In genomic region chr16:87391324-87391949, GRCh38 we compare ENCODE assay signal across 1 cellular context.
A peak's percentile ranks its signal among the peaks of the same experiment; 100 is the strongest.
TF ChIP-seq lines count a peak whose summit lies in the region.

No MANE protein-coding gene starts in this region.

TF ChIP-seq in GM12878, 131 proteins besides CTCF, POLR2A, EP300 and RAD21 (continued from another document):
- TF ChIP-seq REST (IDR thresholded peaks at IDR 0.05; ENCODE audit: low read depth, low read length) (no peak), ZBTB33 (IDR thresholded peaks at IDR 0.05) (peak; percentile 86), TBL1XR1 (IDR thresholded peaks at IDR 0.05; ENCODE audit: low read depth, low read length) (no peak), PAX8 (IDR thresholded peaks at IDR 0.05) (no peak), JUNB (IDR thresholded peaks at IDR 0.05) (no peak), NFXL1 (IDR thresholded peaks at IDR 0.05; ENCODE audit: borderline replicate concordance) (no peak), IRF4 (IDR thresholded peaks at IDR 0.05; ENCODE audit: low read depth, low read length) (no peak), NR2F1 (conservative IDR thresholded peaks at IDR 0.05) (peak; percentile 85), SUZ12 (IDR thresholded peaks at IDR 0.05; ENCODE audit: unreplicated experiment) (no peak), ZNF274 (IDR thresholded peaks at IDR 0.05; ENCODE audit: insufficient read depth, insufficient read length) (no peak), MLLT1 (IDR thresholded peaks at IDR 0.05) (peak; percentile 98), SMARCA5 (IDR thresholded peaks at IDR 0.05) (0 out of 2 replicates have a peak, but pooled peaks have one; percentile 8), STAT3 (IDR thresholded peaks at IDR 0.05; ENCODE audit: low read depth, low read length) (no peak), SP1 (IDR thresholded peaks at IDR 0.05; ENCODE audit: low read depth, low read length) (no peak), CHD4 (IDR thresholded peaks at IDR 0.05) (no peak), ASH2L (IDR thresholded peaks at IDR 0.05; ENCODE audit: borderline replicate concordance, low read depth) (no peak), DPF2 (IDR thresholded peaks at IDR 0.05) (peak; percentile 62), RCOR1 (conservative IDR thresholded peaks at IDR 0.05; ENCODE audit: low read depth, low read length) (no peak), FOS (IDR thresholded peaks at IDR 0.05; ENCODE audit: borderline replicate concordance, extremely low read depth, insufficient read length) (no peak), HDGF (IDR thresholded peaks at IDR 0.05) (peak; percentile 51; the same call in 1 of the 2 replicates), HSF1 (IDR thresholded peaks at IDR 0.05; ENCODE audit: low read depth, low read length) (no peak), SIN3A (IDR thresholded peaks at IDR 0.05; ENCODE audit: low read depth, low read length) (no peak), RUNX3 (IDR thresholded peaks at IDR 0.05; ENCODE audit: low read length) (no peak), ZNF217 (IDR thresholded peaks at IDR 0.05) (peak; percentile 25; the same call in 1 of the 2 replicates), CHD1 (IDR thresholded peaks at IDR 0.05; ENCODE audit: low read depth, low read length) (no peak), CEBPB (IDR thresholded peaks at IDR 0.05; ENCODE audit: borderline replicate concordance in 1 of 2, low read depth in 2 of 2, low read length in 2 of 2) (no peak), MXI1 (IDR thresholded peaks at IDR 0.05; ENCODE audit: low read depth, low read length) (no peak; the same call in 1 of the 2 replicates), NR2C1 (IDR thresholded peaks at IDR 0.05) (no peak), PBX3 (IDR thresholded peaks at IDR 0.05; ENCODE audit: insufficient replicate concordance, low read depth, low read length) (no peak), E2F8 (IDR thresholded peaks at IDR 0.05; ENCODE audit: low read depth, partially characterized antibody) (no peak), POU2F2 (IDR thresholded peaks at IDR 0.05; ENCODE audit: borderline replicate concordance, low read depth, low read length) (no peak), BACH1 (IDR thresholded peaks at IDR 0.05; ENCODE audit: borderline replicate concordance) (peak; percentile 45; the same call in 1 of the 2 replicates), LARP7 (IDR thresholded peaks at IDR 0.05) (no peak), ZNF687 (IDR thresholded peaks at IDR 0.05) (no peak; the same call in 1 of the 2 replicates), ZSCAN29 (IDR thresholded peaks at IDR 0.05) (no peak), PAX5 (IDR thresholded peaks at IDR 0.05; ENCODE audit: borderline replicate concordance, low read depth, low read length) (no peak), EED (IDR thresholded peaks at IDR 0.05; ENCODE audit: low read depth) (no peak), TAF1 (IDR thresholded peaks at IDR 0.05; ENCODE audit: borderline replicate concordance, low read depth, low read length) (no peak), HCFC1 (IDR thresholded peaks at IDR 0.05; ENCODE audit: low read length) (no peak), CBFB (IDR thresholded peaks at IDR 0.05; ENCODE audit: low read depth) (no peak), STAT1 (conservative IDR thresholded peaks at IDR 0.05) (no peak), NRF1 (conservative IDR thresholded peaks at IDR 0.05; ENCODE audit: low read depth, low read length) (no peak), KAT2A (conservative IDR thresholded peaks at IDR 0.05; ENCODE audit: control insufficient read depth, low read depth, low read length) (no peak), HDAC2 (IDR thresholded peaks at IDR 0.05) (no peak), KDM1A (IDR thresholded peaks at IDR 0.05; ENCODE audit: borderline replicate concordance) (no peak), HDAC6 (IDR thresholded peaks at IDR 0.05; ENCODE audit: unreplicated experiment) (no peak), BCL11A (IDR thresholded peaks at IDR 0.05; ENCODE audit: low read depth, low read length) (no peak), SREBF2 (IDR thresholded peaks at IDR 0.05; ENCODE audit: low read length) (no peak), SIX5 (IDR thresholded peaks at IDR 0.05; ENCODE audit: low read depth, low read length, severe bottlenecking) (no peak)
